Comparison of ENCODE assay signal across 1 cellular context in the genomic region with DNA sequence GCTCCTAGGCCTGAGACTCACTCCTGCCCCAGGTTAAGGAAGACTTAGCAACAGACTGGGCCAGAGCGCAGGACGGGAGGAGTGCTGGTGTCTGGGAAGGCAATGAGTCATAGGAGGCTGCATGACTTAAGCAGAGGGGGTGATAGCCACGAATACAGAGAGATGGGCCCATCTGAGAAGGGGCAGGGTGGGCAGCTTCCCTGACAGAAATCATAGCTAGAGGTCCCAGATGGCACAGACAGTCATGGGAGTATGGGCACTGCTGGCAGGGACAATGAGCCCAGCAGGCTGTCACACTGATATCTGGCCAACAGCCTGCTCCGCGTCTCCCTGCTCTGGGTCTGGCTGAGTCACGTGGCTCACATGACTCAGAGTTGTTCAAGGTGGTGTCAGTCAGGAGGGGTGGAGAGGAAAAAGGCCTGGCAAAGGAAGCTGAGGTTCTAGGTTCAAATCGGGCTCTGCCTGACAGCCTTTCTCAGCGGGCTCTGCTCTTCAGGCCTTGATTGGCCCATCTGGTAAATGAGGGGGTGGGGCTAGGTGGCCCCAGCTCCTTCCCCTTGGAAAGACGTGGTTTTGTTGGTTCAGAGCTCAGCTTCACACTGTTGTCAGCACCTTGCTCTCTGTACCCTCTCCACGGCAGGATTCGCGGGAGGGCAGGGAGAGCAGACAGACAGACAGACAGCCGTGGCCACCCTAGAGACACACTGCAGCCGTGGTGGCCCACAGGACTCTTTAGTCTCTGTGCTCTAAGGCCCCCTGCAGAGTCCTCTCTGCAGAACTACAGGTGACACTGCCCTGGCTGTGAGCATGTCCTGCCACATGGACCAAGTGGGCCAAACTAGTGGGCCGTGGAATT.
TF ChIP-seq lines count a peak whose summit lies in the region.

No MANE protein-coding gene starts in this region.

TF ChIP-seq in K562, 482 proteins besides CTCF, POLR2A, EP300 and RAD21 (continued from another document):
- TF ChIP-seq, protein P1, sequence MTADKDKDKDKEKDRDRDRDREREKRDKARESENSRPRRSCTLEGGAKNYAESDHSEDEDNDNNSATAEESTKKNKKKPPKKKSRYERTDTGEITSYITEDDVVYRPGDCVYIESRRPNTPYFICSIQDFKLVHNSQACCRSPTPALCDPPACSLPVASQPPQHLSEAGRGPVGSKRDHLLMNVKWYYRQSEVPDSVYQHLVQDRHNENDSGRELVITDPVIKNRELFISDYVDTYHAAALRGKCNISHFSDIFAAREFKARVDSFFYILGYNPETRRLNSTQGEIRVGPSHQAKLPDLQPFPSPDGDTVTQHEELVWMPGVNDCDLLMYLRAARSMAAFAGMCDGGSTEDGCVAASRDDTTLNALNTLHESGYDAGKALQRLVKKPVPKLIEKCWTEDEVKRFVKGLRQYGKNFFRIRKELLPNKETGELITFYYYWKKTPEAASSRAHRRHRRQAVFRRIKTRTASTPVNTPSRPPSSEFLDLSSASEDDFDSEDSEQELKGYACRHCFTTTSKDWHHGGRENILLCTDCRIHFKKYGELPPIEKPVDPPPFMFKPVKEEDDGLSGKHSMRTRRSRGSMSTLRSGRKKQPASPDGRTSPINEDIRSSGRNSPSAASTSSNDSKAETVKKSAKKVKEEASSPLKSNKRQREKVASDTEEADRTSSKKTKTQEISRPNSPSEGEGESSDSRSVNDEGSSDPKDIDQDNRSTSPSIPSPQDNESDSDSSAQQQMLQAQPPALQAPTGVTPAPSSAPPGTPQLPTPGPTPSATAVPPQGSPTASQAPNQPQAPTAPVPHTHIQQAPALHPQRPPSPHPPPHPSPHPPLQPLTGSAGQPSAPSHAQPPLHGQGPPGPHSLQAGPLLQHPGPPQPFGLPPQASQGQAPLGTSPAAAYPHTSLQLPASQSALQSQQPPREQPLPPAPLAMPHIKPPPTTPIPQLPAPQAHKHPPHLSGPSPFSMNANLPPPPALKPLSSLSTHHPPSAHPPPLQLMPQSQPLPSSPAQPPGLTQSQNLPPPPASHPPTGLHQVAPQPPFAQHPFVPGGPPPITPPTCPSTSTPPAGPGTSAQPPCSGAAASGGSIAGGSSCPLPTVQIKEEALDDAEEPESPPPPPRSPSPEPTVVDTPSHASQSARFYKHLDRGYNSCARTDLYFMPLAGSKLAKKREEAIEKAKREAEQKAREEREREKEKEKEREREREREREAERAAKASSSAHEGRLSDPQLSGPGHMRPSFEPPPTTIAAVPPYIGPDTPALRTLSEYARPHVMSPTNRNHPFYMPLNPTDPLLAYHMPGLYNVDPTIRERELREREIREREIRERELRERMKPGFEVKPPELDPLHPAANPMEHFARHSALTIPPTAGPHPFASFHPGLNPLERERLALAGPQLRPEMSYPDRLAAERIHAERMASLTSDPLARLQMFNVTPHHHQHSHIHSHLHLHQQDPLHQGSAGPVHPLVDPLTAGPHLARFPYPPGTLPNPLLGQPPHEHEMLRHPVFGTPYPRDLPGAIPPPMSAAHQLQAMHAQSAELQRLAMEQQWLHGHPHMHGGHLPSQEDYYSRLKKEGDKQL (CRISPR knock-in tag; IDR thresholded peaks at IDR 0.05; ENCODE audit: borderline replicate concordance), result no peak
